Comparison of ENCODE assay signal across 8 cellular contexts in genomic region chr12:93468008-93468371, GRCh38. TPM values are rescaled to one million over a fixed set of nuclear protein-coding genes. Genes with fewer than 3 reads are reported as not detected.
A peak's percentile ranks its signal among the peaks of the same experiment; 100 is the strongest.
DNase-seq lines count a peak whose midpoint lies in the region; ATAC-seq and TF ChIP-seq lines count a peak whose summit lies in the region.

No MANE protein-coding gene starts in this region.

- TF ChIP-seq CTCF in GM06990 (IDR thresholded peaks at IDR 0.05; ENCODE audit: insufficient read depth, low read length, poor library complexity, severe bottlenecking) = no peak
- no peak for TF ChIP-seq CTCF in nephron (IDR thresholded peaks at IDR 0.05; ENCODE audit: unreplicated experiment in 3 of 3)
- TF ChIP-seq CTCF in GM10248 (IDR thresholded peaks at IDR 0.05; ENCODE audit: control extremely low read depth, extremely low read depth, low read depth, missing control alignments) = no peak

- peak overlapping the region; percentile 83 to 97 (median 94) for H3K4me3 Mint-ChIP-seq in nephron

- POLR2A ChIA-PET in GM10248 (lab: Yijun Ruan, JAX) = interaction anchor here (0.5 to 1.2 kb wide), 2 partner anchors 25 to 572 kb away, joined by 4 read pairs; no protein-coding TSS in a partner anchor

- H3K9me3 Mint-ChIP-seq in nephron = no peaks in the 10 kb centered on the region

- no peaks in the 10 kb centered on the region for H3K27me3 ChIP-seq in GM06990 (replicated peaks; ENCODE audit: control insufficient read depth, insufficient read depth, low read length)
- no peaks in the 10 kb centered on the region for H3K27me3 ChIP-seq in ectodermal cell (ENCODE audit: control insufficient read depth, insufficient read depth, low read length, poor library complexity, severe bottlenecking)

- H3K4me1 ChIP-seq in ectodermal cell (ENCODE audit: control insufficient read depth, insufficient read depth, low read length) = no peaks in the 10 kb centered on the region

- no peaks in the 10 kb centered on the region for H3K27me3 Mint-ChIP-seq in nephron (ENCODE audit: low read depth)

- peak; percentile 33 for ATAC-seq in GM21528 (IDR thresholded peaks at IDR 0.05; ENCODE audit: low FRiP score, unreplicated experiment)

- H3K4me3 ChIP-seq in GM06990 (replicated peaks; ENCODE audit: low read depth, low read length) = peak overlapping the region; percentile 78
- H3K4me3 ChIP-seq in ectodermal cell (ENCODE audit: insufficient read depth, low read depth, low read length) = peak overlapping the region; percentile 88

- 2 to 5% methylated on average over 7 of the region's 7 CpGs for WGBS in ectodermal cell, 2 experiments

- DNase-seq in GM06990 (ENCODE audit: extremely low read depth, insufficient read length) (no peak), LoVo (ENCODE audit: low spot score) (peak; percentile 12), T-helper 9 cell (no peak), hepatic stellate cell (ENCODE audit: low spot score) (no peak), GM10248 (ENCODE audit: extremely low spot score) (no peak)

- H3K27ac Mint-ChIP-seq in nephron = peak overlapping the region; percentile 76 to 94 (median 92)

- H3K4me1 Mint-ChIP-seq in nephron = peaks cover 30% of the 10 kb centered on the region

- no peaks in the 10 kb centered on the region for H3K9me3 ChIP-seq in ectodermal cell (ENCODE audit: control insufficient read depth, low read length)

- H3K36me3 ChIP-seq in GM06990 (ENCODE audit: control insufficient read depth, insufficient read depth, low read length) (no peaks in the 10 kb centered on the region), ectodermal cell (ENCODE audit: control insufficient read depth, insufficient read depth, low read length) (peaks cover 13% of the 10 kb centered on the region)

- peak overlapping the region; percentile 99 for H3K27ac ChIP-seq in ectodermal cell (ENCODE audit: insufficient read depth, low read depth, low read length, poor library complexity, severe bottlenecking)

- H3K36me3 Mint-ChIP-seq in nephron (ENCODE audit: low read depth) = peaks cover 20% of the 10 kb centered on the region

- CTCF ChIA-PET in GM10248 (lab: Yijun Ruan, JAX) = interaction anchor here (0.7 to 2.3 kb wide), 16 partner anchors 10 to 633 kb away, joined by 3 to 10 read pairs (median 3); partner anchors contain the start of gene UBE2N

RNA-seq across cellular contexts. Expression of gene MRPL42, which starts 0.7 kb away (rescaled TPM):
- polyA plus RNA-seq in ectodermal cell (2013, experiment 1 of 4) = 139 TPM
- 139 TPM for polyA plus RNA-seq in ectodermal cell (2013, experiment 2 of 4)
- polyA plus RNA-seq in ectodermal cell (2013, experiment 3 of 4) = 117 TPM
- 126 TPM for polyA plus RNA-seq in ectodermal cell (2013, experiment 4 of 4)

RNA-seq across cellular contexts. Expression of gene UBE2N, which starts 26.2 kb away (rescaled TPM):
- 180 TPM for polyA plus RNA-seq in ectodermal cell (2013, experiment 1 of 4)
- polyA plus RNA-seq in ectodermal cell (2013, experiment 2 of 4) = 174 TPM
- 149 TPM for polyA plus RNA-seq in ectodermal cell (2013, experiment 3 of 4)
- polyA plus RNA-seq in ectodermal cell (2013, experiment 4 of 4) = 151 TPM
